2 cellular contexts compared by ENCODE assay signal in genomic region chr12:112836736-112837628, GRCh38.
TF ChIP-seq lines count a peak whose summit lies in the region.

No MANE protein-coding gene starts in this region.

TF ChIP-seq in GM23338, 12 proteins besides CTCF, POLR2A, EP300 and RAD21 (continued from another document):
- TF ChIP-seq REST (IDR thresholded peaks at IDR 0.05; ENCODE audit: unreplicated experiment) (no peak), POLR2AphosphoS5 (IDR thresholded peaks at IDR 0.05; ENCODE audit: low read depth) (no peak), ETS1 (IDR thresholded peaks at IDR 0.05) (no peak), EZH2phosphoT487 (IDR thresholded peaks at IDR 0.05; ENCODE audit: unreplicated experiment) (no peak), STAT1 (IDR thresholded peaks at IDR 0.05; ENCODE audit: unreplicated experiment) (no peak)
TF ChIP-seq in GM23338: peak in this region for 0.

TF ChIP-seq in SK-N-SH treated with all-trans-retinoic acid at 6 μM for 48 hours, 23 proteins besides CTCF, POLR2A, EP300 and RAD21 (continued from another document):
- TF ChIP-seq POU6F1 (CRISPR knock-in tag; IDR thresholded peaks at IDR 0.05; ENCODE audit: borderline replicate concordance, low read depth) (no peak), ZNF565 (CRISPR knock-in tag; conservative IDR thresholded peaks at IDR 0.05; ENCODE audit: low read depth) (no peak), RARB (CRISPR knock-in tag; IDR thresholded peaks at IDR 0.05) (no peak), CSRNP3 (CRISPR knock-in tag; IDR thresholded peaks at IDR 0.05) (peak; percentile 52; the same call in 1 of the 2 replicates), CSDC2 (CRISPR knock-in tag; IDR thresholded peaks at IDR 0.05) (no peak), ESRRG (CRISPR knock-in tag; IDR thresholded peaks at IDR 0.05) (peak; percentile 69; the same call in 1 of the 2 replicates)
